ENCODE assay signal across 21 cellular contexts in genomic region chr13:113731192-113732175, GRCh38. TPM values are rescaled to one million over a fixed set of nuclear protein-coding genes. Genes with fewer than 3 reads are reported as not detected.
DNase-seq lines count a peak whose midpoint lies in the region; ATAC-seq, FAIRE-seq and TF ChIP-seq lines count a peak whose summit lies in the region.
"Had no signal": no experiment of that assay in that cellular context is flagged by ENCODE, and none has a peak within 500 bp of the region (broad histone marks: within the 10 kb centered on the region; RNA-seq: fewer than 3 reads in every experiment).

No MANE protein-coding gene starts in this region.

- no peak overlapping the region for H2BK120ac ChIP-seq in H1 (replicated peaks; ENCODE audit: low read depth, low read length)

- WGBS in H1 (ENCODE audit: extremely low coverage in 1 of 2, insufficient coverage in 1 of 2, insufficient read length in 1 of 2, insufficient replicate concordance in 2 of 2, low coverage in 1 of 2, low lambda C conversion rate in 2 of 2, missing lambda C conversion rate in 1 of 2), 2 experiments = 88% methylated on average over 31 of the region's 32 CpGs; no CpG with 5 or more reads in 1 of the 2 experiments

- H4K91ac ChIP-seq in H1 (replicated peaks; ENCODE audit: insufficient read length, low read length) = peak overlapping the region; percentile 40

- H3K4me1 ChIP-seq in left ventricle myocardium inferior (peaks cover 12% of the 10 kb centered on the region), HEK293 (ENCODE audit: control insufficient read depth, insufficient read depth, low read length) (no peaks in the 10 kb centered on the region), H1 (replicated peaks in 1 of 4; ENCODE audit: control insufficient read depth in 3 of 4, insufficient read depth in 4 of 4, low read length in 3 of 4) (peaks cover 0 to 2% (median 0%) of the 10 kb centered on the region in 4 experiments; a peak in 1 of 7 replicates), upper lobe of right lung (no peaks in the 10 kb centered on the region)
- peaks cover 0 to 7% of the 10 kb centered on the region in 2 donors for H3K4me1 ChIP-seq in naive thymus-derived CD4-positive, alpha-beta T cell (ENCODE audit: control insufficient read depth in 2 of 2, insufficient read depth in 2 of 2, low read length in 2 of 2)

- peaks cover 17% of the 10 kb centered on the region for H3K27me3 ChIP-seq in left ventricle myocardium inferior (ENCODE audit: low read depth)
- peaks cover 0 to 5% (median under 1%) of the 10 kb centered on the region in 4 experiments; a peak in 3 of 7 replicates for H3K27me3 ChIP-seq in H1 (replicated peaks in 1 of 4; ENCODE audit: control insufficient read depth in 3 of 4, extremely low read depth in 1 of 4, insufficient read depth in 3 of 4, low read length in 3 of 4)
- peaks cover 3% of the 10 kb centered on the region for H3K27me3 ChIP-seq in upper lobe of right lung
- no peaks in the 10 kb centered on the region for H3K27me3 ChIP-seq in naive thymus-derived CD4-positive, alpha-beta T cell (ENCODE audit: control insufficient read depth in 2 of 2, insufficient read depth in 2 of 2, low read length in 2 of 2)

- no peak overlapping the region for H3K4me2 ChIP-seq in H1 (ENCODE audit: insufficient read depth in 1 of 2, low read depth in 2 of 2, low read length in 2 of 2)

- H3K56ac ChIP-seq in H1 (replicated peaks; ENCODE audit: insufficient read length, low read depth, low read length) = no peak overlapping the region

- no peak overlapping the region for H2BK15ac ChIP-seq in H1 (ENCODE audit: low read length)

- peak; percentile 36 for DNase-seq in Right ventricle myocardium superior
- DNase-seq in left ventricle myocardium inferior = no peak
- no peak for DNase-seq in H1 (ENCODE audit: low read depth in 1 of 2, low spot score in 2 of 2)
- DNase-seq in upper lobe of right lung = peak; percentile 61
- DNase-seq in GOT3 (lab: John Stamatoyannopoulos, UW) = no peak
- DNase-seq in naive thymus-derived CD4-positive, alpha-beta T cell = no peak
- DNase-seq in H54 (ENCODE audit: insufficient read length, low spot score) = no peak
- DNase-seq: CD4-positive, alpha-beta T cell; DMS153; GF-D8; KG1; NCI-H1105 treated with DMSO at 0.1 percent for 48 hours; NCI-H1694; NCI-H2107; NCI-H510A; NCI-H748 treated with DMSO at 0.1 percent for 48 hours; OCI-M1; SIG-M5; T-cell had no signal

- H3K79me2 ChIP-seq in H1 (ENCODE audit: control insufficient read depth in 1 of 2, insufficient read depth in 2 of 2, low read length in 2 of 2) = no peaks in the 10 kb centered on the region

- peaks cover 0 to 4% (median 0%) of the 10 kb centered on the region in 7 donors for H3K4me1 Mint-ChIP-seq in naive thymus-derived CD4-positive, alpha-beta T cell

- peaks cover 0 to 16% (median 7%) of the 10 kb centered on the region in 5 donors for H3K27me3 Mint-ChIP-seq in naive thymus-derived CD4-positive, alpha-beta T cell

- H2AFZ ChIP-seq in H1 (ENCODE audit: low read length) = no peak overlapping the region

- no peak overlapping the region for H3K27ac Mint-ChIP-seq in naive thymus-derived CD4-positive, alpha-beta T cell

- TF ChIP-seq POLR2A in H1 (IDR thresholded peaks at IDR 0.05; ENCODE audit: control extremely low read depth in 1 of 2, low read depth in 2 of 2, low read length in 2 of 2) (no peak), H54 (IDR thresholded peaks at IDR 0.05; ENCODE audit: low read depth, low read length) (no peak)

- no peaks in the 10 kb centered on the region for H3K36me3 ChIP-seq in left ventricle myocardium inferior
- no peaks in the 10 kb centered on the region for H3K36me3 ChIP-seq in HEK293 (ENCODE audit: control insufficient read depth in 2 of 2, insufficient read depth in 1 of 2, low read length in 2 of 2)
- H3K36me3 ChIP-seq in H1 (ENCODE audit: control insufficient read depth in 2 of 4, insufficient read depth in 4 of 4, low read length in 3 of 4) = no peaks in the 10 kb centered on the region
- no peaks in the 10 kb centered on the region for H3K36me3 ChIP-seq in upper lobe of right lung
- no peaks in the 10 kb centered on the region for H3K36me3 ChIP-seq in naive thymus-derived CD4-positive, alpha-beta T cell (ENCODE audit: control insufficient read depth in 2 of 3, insufficient read depth in 3 of 3, low read length in 3 of 3)

- H2BK12ac ChIP-seq in H1 (ENCODE audit: low read depth, low read length) = no peak overlapping the region

- no peak for TF ChIP-seq EP300 in H1 (IDR thresholded peaks at IDR 0.05; ENCODE audit: borderline replicate concordance in 1 of 2, low read depth in 2 of 2, low read length in 2 of 2)

- no peaks in the 10 kb centered on the region for H3K36me3 Mint-ChIP-seq in naive thymus-derived CD4-positive, alpha-beta T cell
- H3K36me3 Mint-ChIP-seq: T-cell had no signal

- intact Hi-C loops in Right ventricle myocardium superior (cut with DNase I) (no loop called here), left ventricle myocardium inferior (cut with micrococcal nuclease) (no loop called here), upper lobe of right lung (cut with DNase I) (no loop called here)
- intact Hi-C loops in naive thymus-derived CD4-positive, alpha-beta T cell (cut with micrococcal nuclease) = no loop called here

- H4K5ac ChIP-seq in H1 (ENCODE audit: insufficient read length, low read depth, low read length) = no peak overlapping the region

- no peak overlapping the region for H3K4me3 Mint-ChIP-seq in naive thymus-derived CD4-positive, alpha-beta T cell
- H3K4me3 Mint-ChIP-seq: T-cell had no signal

- TF ChIP-seq RAD21 in H1 (IDR thresholded peaks at IDR 0.05 in 1 of 2, conservative IDR thresholded peaks at IDR 0.05 in 1 of 2; ENCODE audit: low read depth in 2 of 2, low read length in 2 of 2) = no peak

- no peaks in the 10 kb centered on the region for H3K79me1 ChIP-seq in H1 (ENCODE audit: low read depth, low read length)

- no peak for FAIRE-seq in H1 (lab: Jason Lieb, UNC)
- FAIRE-seq in H54 (lab: Jason Lieb, UNC) = no peak

- no peak overlapping the region for H2AK5ac ChIP-seq in H1 (ENCODE audit: low read depth, low read length)

- H3K23ac ChIP-seq in H1 (ENCODE audit: insufficient read length) = no peak overlapping the region

- H3K4me3 ChIP-seq in left ventricle myocardium inferior (no peak overlapping the region), HEK293 (ENCODE audit: low read depth, low read length) (no peak overlapping the region), H1 (ENCODE audit: extremely low read depth in 1 of 4, insufficient read depth in 2 of 4, low read depth in 3 of 4, low read length in 4 of 4) (no peak overlapping the region), upper lobe of right lung (no peak overlapping the region)
- no peak overlapping the region for H3K4me3 ChIP-seq in naive thymus-derived CD4-positive, alpha-beta T cell (ENCODE audit: low read length)

- H3K9me3 Mint-ChIP-seq in naive thymus-derived CD4-positive, alpha-beta T cell = peaks cover 0 to 11% (median 0%) of the 10 kb centered on the region in 11 donors
- H3K9me3 Mint-ChIP-seq: CD4-positive, alpha-beta T cell; T-cell had no signal

- H3K14ac ChIP-seq in H1 (ENCODE audit: insufficient read length) = no peak overlapping the region

- H2BK20ac ChIP-seq in H1 (ENCODE audit: low read length) = no peak overlapping the region

- ATAC-seq in Right ventricle myocardium superior (ENCODE audit: poor library complexity) (no peak), upper lobe of right lung (no peak)
- ATAC-seq in naive thymus-derived CD4-positive, alpha-beta T cell = no peak
- ATAC-seq: SK-N-SH treated with all-trans-retinoic acid at 6 μM for 48 hours, T-cell had no signal

- H3K18ac ChIP-seq in H1 (ENCODE audit: extremely low read depth, low read length) = no peak overlapping the region

- TF ChIP-seq CTCF in left ventricle myocardium inferior (IDR thresholded peaks at IDR 0.05; ENCODE audit: borderline replicate concordance) (no peak), HEK293 (tag by site-specific recombination; IDR thresholded peaks at IDR 0.05) (no peak), H1 (IDR thresholded peaks at IDR 0.05; ENCODE audit: control extremely low read depth in 1 of 3, insufficient read depth in 1 of 3, low read depth in 1 of 3, low read length in 3 of 3) (no peak), upper lobe of right lung (IDR thresholded peaks at IDR 0.05) (no peak)

- CTCF ChIA-PET in HEK293 (lab: Yijun Ruan, JAX) = no interaction called here
- CTCF ChIA-PET in H1 (lab: Charles Lee; ENCODE audit: partially characterized antibody) = interaction anchor here (0.8 to 2.2 kb wide), 8 partner anchors 10 to 222 kb away, joined by 3 to 13 read pairs (median 4); no protein-coding TSS in a partner anchor
- CTCF ChIA-PET in naive thymus-derived CD4-positive, alpha-beta T cell (lab: Charles Lee) = no interaction called here

- H3K9ac ChIP-seq in H1 (replicated peaks in 1 of 4; ENCODE audit: extremely low read depth in 1 of 4, low read depth in 3 of 4, low read length in 3 of 4) = no peak overlapping the region

- POLR2A ChIA-PET in HEK293 (lab: Yijun Ruan, JAX) = no interaction called here
- POLR2A ChIA-PET in H1 (lab: Charles Lee; ENCODE audit: partially characterized antibody) = no interaction called here
- POLR2A ChIA-PET in naive thymus-derived CD4-positive, alpha-beta T cell (lab: Charles Lee) = no interaction called here

- H4K8ac ChIP-seq in H1 (ENCODE audit: extremely low read depth, insufficient read depth, low read length) = peak overlapping the region; percentile 57; the same call in 1 of the 2 replicates

- no peaks in the 10 kb centered on the region; the same call in 1 of the 2 replicates for H3K23me2 ChIP-seq in H1 (ENCODE audit: low read depth, low read length)

- no peak overlapping the region for H3K27ac ChIP-seq in left ventricle myocardium inferior (replicated peaks)
- H3K27ac ChIP-seq in HEK293 (ENCODE audit: extremely low read depth, low read depth, low read length) = no peak overlapping the region
- H3K27ac ChIP-seq in H1 (ENCODE audit: low read depth, low read length) = no peak overlapping the region
- no peak overlapping the region for H3K27ac ChIP-seq in upper lobe of right lung
- no peak overlapping the region for H3K27ac ChIP-seq in naive thymus-derived CD4-positive, alpha-beta T cell (ENCODE audit: low read depth, low read length)

- peaks cover 0 to 5% of the 10 kb centered on the region in 2 experiments for H4K20me1 ChIP-seq in H1 (replicated peaks in 1 of 2; ENCODE audit: control insufficient read depth in 1 of 2, insufficient read depth in 2 of 2, low read length in 2 of 2)

- H3K4ac ChIP-seq in H1 (replicated peaks; ENCODE audit: insufficient read length, low read depth, low read length) = no peak overlapping the region

- H3K9me3 ChIP-seq in left ventricle myocardium inferior (replicated peaks) = no peaks in the 10 kb centered on the region
- H3K9me3 ChIP-seq in HEK293 (ENCODE audit: control insufficient read depth, insufficient read depth, low read depth, low read length) = no peaks in the 10 kb centered on the region
- H3K9me3 ChIP-seq in H1 (ENCODE audit: insufficient read depth in 2 of 2, low read depth in 1 of 2, low read length in 1 of 2) = peaks cover 12 to 35% of the 10 kb centered on the region in 2 experiments; a peak in 3 of 4 replicates
- H3K9me3 ChIP-seq in upper lobe of right lung = no peaks in the 10 kb centered on the region
- H3K9me3 ChIP-seq in naive thymus-derived CD4-positive, alpha-beta T cell (ENCODE audit: control insufficient read depth in 2 of 3, low read length in 3 of 3) = no peaks in the 10 kb centered on the region

- no peak overlapping the region for H2BK5ac ChIP-seq in H1 (ENCODE audit: low read depth, low read length)

RNA-seq across cellular contexts. Expression of gene TMEM255B, which starts 27.5 kb away (rescaled TPM):
- total RNA-seq in Right ventricle myocardium superior = 6.9 TPM
- 7.7 TPM for total RNA-seq in left ventricle myocardium inferior
- 2.7 and 4.4 TPM in 2 replicates for total RNA-seq in H1 (2021; fragmentation: NEBNext Ultra II Directional; extraction: Animal tissue kit (Norgen Biotek cat#: 25700))
- 3.4 and 5.0 TPM in 2 replicates for polyA plus RNA-seq in H1 (2011; rRNA removed)
- polyA plus RNA-seq in H1 (2011; cell fraction: cytosol; rRNA removed) = 4.2 TPM
- polyA plus RNA-seq in H1 (2011; cell fraction: nucleus; rRNA removed) = 7.2 TPM
- 3.0 to 4.2 TPM (median 3.7 TPM) in 4 replicates for polyA plus RNA-seq in H1 (2012, experiment 1 of 2)
- 1.4 TPM for polyA plus RNA-seq in H1 (2012, experiment 2 of 2)
- polyA plus RNA-seq in H1 (2013, experiment 1 of 2) = 1.6 TPM
- 2.3 TPM for polyA plus RNA-seq in H1 (2013, experiment 2 of 2)
- 0.50 and 1.6 TPM in 2 replicates for polyA minus RNA-seq in H1 (2011; rRNA and poly(A)+ RNA removed)
- 2.0 TPM for polyA minus RNA-seq in H1 (2011; cell fraction: cytosol; rRNA and poly(A)+ RNA removed)
- 2.2 TPM for polyA minus RNA-seq in H1 (2011; cell fraction: nucleus; rRNA and poly(A)+ RNA removed)
- 43.6 TPM for total RNA-seq in upper lobe of right lung
- total RNA-seq in naive thymus-derived CD4-positive, alpha-beta T cell = 1 to 10 TPM in 4 of 5 experiments, under 1 TPM in 1; 0.62 to 3.3 (median 1.6) TPM
- under 1 TPM in 1 of 2 donors, not detected in 1; 0.08 TPM for polyA plus RNA-seq in naive thymus-derived CD4-positive, alpha-beta T cell

Comparison
In these comparisons a context has a peak if more than half of its experiments do, and no peak if none do; other contexts are left out.
1. DNase-seq: peak in Right ventricle myocardium superior (single experiment) and upper lobe of right lung (single experiment); none in left ventricle myocardium inferior (single experiment), H1 (0 of 2), GOT3 (single experiment), naive thymus-derived CD4-positive, alpha-beta T cell (0 of 9) and H54 (single experiment).